Comparison of ENCODE assay signal across 12 cellular contexts in genomic region chr13:25847145-25847544, GRCh38.
DNase-seq lines count a peak whose midpoint lies in the region; ATAC-seq and TF ChIP-seq lines count a peak whose summit lies in the region.
"Had no signal": no experiment of that assay in that cellular context is flagged by ENCODE, and none has a peak within 500 bp of the region (broad histone marks: within the 10 kb centered on the region; RNA-seq: fewer than 3 reads in every experiment).

No MANE protein-coding gene starts in this region.

- H3K36me3 ChIP-seq in transverse colon, result no peaks in the 10 kb centered on the region

- WGBS in H9 (ENCODE audit: extremely low coverage, insufficient read length, low lambda C conversion rate), result no CpG with 5 or more reads among the region's 5 CpGs
- WGBS in transverse colon (ENCODE audit: low coverage in 1 of 2), 2 donors, result 66 to 78% methylated on average over 5 of the region's 5 CpGs

- H3K4me3 Mint-ChIP-seq in activated CD4-positive, alpha-beta T cell treated with anti-CD3 and anti-CD28 coated beads for 36 hours, result no peak overlapping the region
- H3K4me3 Mint-ChIP-seq in H9 (no peak overlapping the region), mesothelial cell of epicardium (no peak overlapping the region)
- peak overlapping the region; percentile 26 for H3K4me3 Mint-ChIP-seq in natural killer cell treated with Interleukin-12 subunit alpha and Interleukin-12 subunit beta and Interleukin-15 and Interleukin-18, amount 100 ng/mL, for 72 hours

- H3K4me3 ChIP-seq in NB4 (ENCODE audit: low read depth, low read length) (no peak overlapping the region), transverse colon (no peak overlapping the region)
- H3K4me3 ChIP-seq: A549 had no signal

- CTCF ChIA-PET in activated CD4-positive, alpha-beta T cell treated with anti-CD3 and anti-CD28 coated beads for 36 hours (lab: Charles Lee), result no interaction called here

- H2BK120ac ChIP-seq in H9 (ENCODE audit: low read depth, low read length, poor library complexity, severe bottlenecking), result no peak overlapping the region

- H3K27ac ChIP-seq in H9 (ENCODE audit: insufficient read length, low read depth, low read length) (no peak overlapping the region), transverse colon (peak overlapping the region in 2 of 4 donors; percentile 25 to 42)
- H3K27ac ChIP-seq: A549 had no signal

- H3K23ac ChIP-seq in H9 (ENCODE audit: insufficient read length, low read depth, low read length), result no peak overlapping the region

- intact Hi-C loops in activated CD4-positive, alpha-beta T cell treated with anti-CD3 and anti-CD28 coated beads for 36 hours (cut with DNase I, micrococcal nuclease), result loop anchor here (1.0 to 10.0 kb wide), 2 partner anchors 56 to 58 kb away; no protein-coding TSS in a partner anchor
- intact Hi-C loops in transverse colon (cut with DNase I; ENCODE audit: low total_unique reads), result no loop called here

- H3T11ph ChIP-seq in H9 (ENCODE audit: low read length), result no peak overlapping the region

- no peak overlapping the region for H3K9ac ChIP-seq in H9 (ENCODE audit: extremely low read depth, insufficient read length, low read length)

- no peaks in the 10 kb centered on the region for H3K36me3 Mint-ChIP-seq in activated CD4-positive, alpha-beta T cell treated with anti-CD3 and anti-CD28 coated beads for 36 hours (ENCODE audit: low read depth)
- H3K36me3 Mint-ChIP-seq in H9 (ENCODE audit: insufficient read depth in 1 of 3, low read depth in 3 of 3) (peaks cover under 1 to 1% (median under 1%) of the 10 kb centered on the region in 3 experiments; a peak in 4 of 7 replicates), mesothelial cell of epicardium (peaks cover under 1% of the 10 kb centered on the region)
- H3K36me3 Mint-ChIP-seq in natural killer cell treated with Interleukin-12 subunit alpha and Interleukin-12 subunit beta and Interleukin-15 and Interleukin-18, amount 100 ng/mL, for 72 hours, result peaks cover 2% of the 10 kb centered on the region

- H3K23me2 ChIP-seq in H9 (ENCODE audit: insufficient read length, low read depth, low read length, poor library complexity, severe bottlenecking), result no peaks in the 10 kb centered on the region

- no peak overlapping the region for H3K18ac ChIP-seq in H9 (ENCODE audit: insufficient read length, low read depth, low read length)

- H2BK15ac ChIP-seq in H9 (ENCODE audit: low read depth, low read length), result no peak overlapping the region

- no peak overlapping the region for H3K4me2 ChIP-seq in H9 (ENCODE audit: insufficient read depth, insufficient read length, low read length)
- H3K4me2 ChIP-seq: A549 had no signal

- no peak overlapping the region for H3K56ac ChIP-seq in H9 (ENCODE audit: insufficient read length, low read depth, low read length)

- ATAC-seq in activated CD4-positive, alpha-beta T cell treated with anti-CD3 and anti-CD28 coated beads for 36 hours, result peak; percentile 70
- peak; percentile 83 to 86 for ATAC-seq in natural killer cell treated with Interleukin-12 subunit alpha and Interleukin-12 subunit beta and Interleukin-15 and Interleukin-18, amount 100 ng/mL, for 72 hours
- no peak for ATAC-seq in HG03280 (IDR thresholded peaks at IDR 0.05; ENCODE audit: unreplicated experiment)
- ATAC-seq: A549 had no signal

- no peak overlapping the region for H2BK20ac ChIP-seq in H9 (ENCODE audit: low read depth, low read length, poor library complexity, severe bottlenecking)

- no peaks in the 10 kb centered on the region for H4K20me1 ChIP-seq in H9 (ENCODE audit: control insufficient read depth, insufficient read depth, insufficient read length)

- in situ Hi-C loops in transverse colon (cut with MboI; ENCODE audit: low pct_ligation_motif_present in 1 of 4, low pct_unique_long_range_greater_than_20kb in 1 of 4, low sequenced_read_pairs in 3 of 4), result no loop called here

- H4K8ac ChIP-seq in H9 (replicated peaks; ENCODE audit: insufficient read length, low read depth, low read length), result no peak overlapping the region

- TF ChIP-seq CTCF in H9 (conservative IDR thresholded peaks at IDR 0.05) (no peak), NB4 (IDR thresholded peaks at IDR 0.05; ENCODE audit: low read depth, low read length) (no peak), mesothelial cell of epicardium (IDR thresholded peaks at IDR 0.05; ENCODE audit: unreplicated experiment) (no peak), transverse colon (IDR thresholded peaks at IDR 0.05) (no peak)

- H3K79me2 ChIP-seq in H9 (ENCODE audit: insufficient read depth, low read length), result no peaks in the 10 kb centered on the region

- H4K5ac ChIP-seq in H9 (ENCODE audit: insufficient read length, low read depth, low read length), result no peak overlapping the region

- H2AFZ ChIP-seq in H9 (ENCODE audit: low read length), result no peak overlapping the region

- H2BK12ac ChIP-seq in H9 (ENCODE audit: insufficient read length, low read depth, low read length), result no peak overlapping the region

- no peak overlapping the region for H2AK5ac ChIP-seq in H9 (ENCODE audit: insufficient read length, low read length)

- no peak for TF ChIP-seq POLR2A in NB4 (IDR thresholded peaks at IDR 0.05; ENCODE audit: extremely low read depth, insufficient read length)
- TF ChIP-seq POLR2A in transverse colon (IDR thresholded peaks at IDR 0.05), result no peak

- H3K27me3 ChIP-seq in H9 (ENCODE audit: insufficient read depth, low read length) (no peaks in the 10 kb centered on the region), transverse colon (no peaks in the 10 kb centered on the region)

- H3K4me1 Mint-ChIP-seq in activated CD4-positive, alpha-beta T cell treated with anti-CD3 and anti-CD28 coated beads for 36 hours, result peaks cover 25% of the 10 kb centered on the region
- H3K4me1 Mint-ChIP-seq in H9 (peaks cover 45 to 47% of the 10 kb centered on the region in 2 experiments), mesothelial cell of epicardium (peaks cover 26% of the 10 kb centered on the region)
- peaks cover 22 to 30% of the 10 kb centered on the region in 2 donors for H3K4me1 Mint-ChIP-seq in natural killer cell treated with Interleukin-12 subunit alpha and Interleukin-12 subunit beta and Interleukin-15 and Interleukin-18, amount 100 ng/mL, for 72 hours (ENCODE audit: low read depth in 2 of 2)

- no peak for DNase-seq in activated CD4-positive, alpha-beta T cell treated with anti-CD3 and anti-CD28 coated beads for 36 hours
- DNase-seq in activated CD4-positive, alpha-beta T cell treated with anti-CD3 and anti-CD28 coated beads, Interleukin-2, amount 50 U/mL, for 4 hours, result no peak
- DNase-seq in H9, result no peak
- DNase-seq in NB4 (ENCODE audit: low read depth), result peak; percentile 51
- no peak for DNase-seq in natural killer cell treated with Interleukin-12 subunit alpha and Interleukin-12 subunit beta and Interleukin-15 and Interleukin-18, amount 100 ng/mL, for 72 hours (ENCODE audit: low spot score)
- no peak for DNase-seq in mesothelial cell of epicardium (ENCODE audit: low spot score in 2 of 2, unreplicated experiment in 2 of 2)
- no peak for DNase-seq in transverse colon
- DNase-seq: NCI-H1436 treated with DMSO at 0.1 percent for 48 hours; stimulated activated CD4-positive, alpha-beta T cell treated with anti-CD3 and anti-CD28 coated beads, Interleukin-1b, Interleukin-23, amount 100 ng/mL, for 48 hours; trophoblast cell had no signal

- no peak overlapping the region for H3K4ac ChIP-seq in H9 (ENCODE audit: low read depth, low read length)

- peaks cover 3% of the 10 kb centered on the region for H3K27me3 Mint-ChIP-seq in activated CD4-positive, alpha-beta T cell treated with anti-CD3 and anti-CD28 coated beads for 36 hours
- H3K27me3 Mint-ChIP-seq in H9 (ENCODE audit: low read depth) (no peaks in the 10 kb centered on the region; the same call in none of the 2 replicates), mesothelial cell of epicardium (ENCODE audit: low read depth) (no peaks in the 10 kb centered on the region)
- peaks cover 6% of the 10 kb centered on the region in 2 donors for H3K27me3 Mint-ChIP-seq in natural killer cell treated with Interleukin-12 subunit alpha and Interleukin-12 subunit beta and Interleukin-15 and Interleukin-18, amount 100 ng/mL, for 72 hours

- no peak for TF ChIP-seq EP300 in transverse colon (IDR thresholded peaks at IDR 0.05; ENCODE audit: low read depth)

- H3K9me3 ChIP-seq in H9 (ENCODE audit: control insufficient read depth, low read depth, low read length), result no peaks in the 10 kb centered on the region
- H3K9me3 ChIP-seq in transverse colon, result no peaks in the 10 kb centered on the region
- H3K9me3 ChIP-seq: A549 had no signal

- no peak overlapping the region for H3K14ac ChIP-seq in H9 (ENCODE audit: insufficient read depth, low read length)

- H4K91ac ChIP-seq in H9 (ENCODE audit: insufficient read length, low read depth, low read length), result no peak overlapping the region

- H2BK5ac ChIP-seq in H9 (ENCODE audit: insufficient read length, low read length), result no peak overlapping the region

- no peaks in the 10 kb centered on the region for H3K79me1 ChIP-seq in H9 (ENCODE audit: insufficient read depth, low read depth, low read length, poor library complexity, severe bottlenecking)

- no peak overlapping the region for H3K27ac Mint-ChIP-seq in activated CD4-positive, alpha-beta T cell treated with anti-CD3 and anti-CD28 coated beads for 36 hours
- peak overlapping the region in 2 of 3 experiments; percentile 40 to 41; a peak in 1 of 7 replicates for H3K27ac Mint-ChIP-seq in H9
- H3K27ac Mint-ChIP-seq in natural killer cell treated with Interleukin-12 subunit alpha and Interleukin-12 subunit beta and Interleukin-15 and Interleukin-18, amount 100 ng/mL, for 72 hours, result peak overlapping the region; percentile 2 to 19
- no peak overlapping the region for H3K27ac Mint-ChIP-seq in mesothelial cell of epicardium

- no peaks in the 10 kb centered on the region for H3K9me3 Mint-ChIP-seq in activated CD4-positive, alpha-beta T cell treated with anti-CD3 and anti-CD28 coated beads for 36 hours (ENCODE audit: low read depth)
- peaks cover 1% of the 10 kb centered on the region in 2 experiments; a peak in 3 of 5 replicates for H3K9me3 Mint-ChIP-seq in H9
- H3K9me3 Mint-ChIP-seq in natural killer cell treated with Interleukin-12 subunit alpha and Interleukin-12 subunit beta and Interleukin-15 and Interleukin-18, amount 100 ng/mL, for 72 hours, result no peaks in the 10 kb centered on the region
- no peaks in the 10 kb centered on the region for H3K9me3 Mint-ChIP-seq in mesothelial cell of epicardium

- H3K4me1 ChIP-seq in H9 (ENCODE audit: insufficient read depth, low read length) (peaks cover 9% of the 10 kb centered on the region; the same call in 1 of the 2 replicates), transverse colon (no peaks in the 10 kb centered on the region)
- H3K4me1 ChIP-seq: A549 had no signal

- POLR2A ChIA-PET in activated CD4-positive, alpha-beta T cell treated with anti-CD3 and anti-CD28 coated beads for 36 hours (lab: Charles Lee), result interaction anchor here (0.6 kb wide), 1 partner anchor 145 kb away, joined by 4 read pairs; no protein-coding TSS in a partner anchor

Comparison
In these comparisons a context has a peak if more than half of its experiments do, and no peak if none do; other contexts are left out.
1. H3K27ac Mint-ChIP-seq: peak in H9 (2 of 3) and natural killer cell treated with Interleukin-12 subunit alpha and Interleukin-12 subunit beta and Interleukin-15 and Interleukin-18, amount 100 ng/mL, for 72 hours (2 of 2); none in activated CD4-positive, alpha-beta T cell treated with anti-CD3 and anti-CD28 coated beads for 36 hours (single experiment) and mesothelial cell of epicardium (single experiment).